In genomic region chr1:244968431-244968830, GRCh38 we compare ENCODE assay signal across 8 cellular contexts.
DNase-seq lines count a peak whose midpoint lies in the region; ATAC-seq and TF ChIP-seq lines count a peak whose summit lies in the region.

No MANE protein-coding gene starts in this region.

- H3K4me3 ChIP-seq in HEK293 (ENCODE audit: low read depth, low read length): no peak overlapping the region
- H3K4me3 ChIP-seq in sigmoid colon: peak overlapping the region in 2 of 4 donors; percentile 89

- no peaks in the 10 kb centered on the region for H3K9me3 Mint-ChIP-seq in activated T-helper 1 cell treated with anti-CD3 and anti-CD28 coated beads, Interleukin-12 subunit alpha, Interleukin-12 subunit beta, Interleukin-2, Interleukin-4 antibody, amounts not matched to agents 30 ng/mL and 10 ng/mL and 1 ng/mL, durations not matched to agents 14 hours and 24 hours and 36 hours

- TF ChIP-seq POLR2A in sigmoid colon (IDR thresholded peaks at IDR 0.05): no peak

- no peak for TF ChIP-seq EP300 in sigmoid colon (IDR thresholded peaks at IDR 0.05)

- H3K36me3 ChIP-seq in HEK293 (ENCODE audit: control insufficient read depth in 2 of 2, insufficient read depth in 1 of 2, low read length in 2 of 2) (no peaks in the 10 kb centered on the region), sigmoid colon (no peaks in the 10 kb centered on the region)

- H3K4me1 ChIP-seq in HEK293 (ENCODE audit: control insufficient read depth, insufficient read depth, low read length) (no peaks in the 10 kb centered on the region), sigmoid colon (peaks cover 0 to 53% (median 46%) of the 10 kb centered on the region in 4 donors)

- DNase-seq in activated T-helper 1 cell treated with anti-CD3 and anti-CD28 coated beads, Interleukin-12 subunit alpha, Interleukin-12 subunit beta, Interleukin-2, Interleukin-4 antibody, amounts not matched to agents 30 ng/mL and 10 ng/mL and 1 ng/mL, durations not matched to agents 14 hours and 24 hours and 36 hours (ENCODE audit: low spot score): no peak
- DNase-seq in left ventricle myocardium superior (peak; percentile 38), sigmoid colon (no peak), T1000 (lab: John Stamatoyannopoulos, UW) (no peak), NCI-H69 (lab: John Stamatoyannopoulos, UW) (no peak), NCI-H128 (lab: John Stamatoyannopoulos, UW; ENCODE audit: unreplicated experiment) (no peak)

- intact Hi-C loops in activated T-helper 1 cell treated with anti-CD3 and anti-CD28 coated beads, Interleukin-12 subunit alpha, Interleukin-12 subunit beta, Interleukin-2, Interleukin-4 antibody, amounts not matched to agents 30 ng/mL and 10 ng/mL and 1 ng/mL, durations not matched to agents 14 hours and 24 hours and 36 hours (cut with micrococcal nuclease): loop anchor here (10.0 kb wide), 1 partner anchor 1596 kb away; the partner anchor contains the start of genes CNST and TFB2M
- intact Hi-C loops in left ventricle myocardium superior (cut with micrococcal nuclease) (no loop called here), sigmoid colon (cut with DNase I) (loop anchor here (5.0 kb wide), 1 partner anchor 51 kb away; no protein-coding TSS in a partner anchor)

- POLR2A ChIA-PET in HEK293 (lab: Yijun Ruan, JAX): interaction anchor here (1.7 kb wide), 1 partner anchor 104 kb away, joined by 18 read pairs; the partner anchor contains the start of gene HNRNPU

- peaks cover 36% of the 10 kb centered on the region for H3K4me1 Mint-ChIP-seq in activated T-helper 1 cell treated with anti-CD3 and anti-CD28 coated beads, Interleukin-12 subunit alpha, Interleukin-12 subunit beta, Interleukin-2, Interleukin-4 antibody, amounts not matched to agents 30 ng/mL and 10 ng/mL and 1 ng/mL, durations not matched to agents 14 hours and 24 hours and 36 hours (ENCODE audit: low read depth)

- H3K4me3 Mint-ChIP-seq in activated T-helper 1 cell treated with anti-CD3 and anti-CD28 coated beads, Interleukin-12 subunit alpha, Interleukin-12 subunit beta, Interleukin-2, Interleukin-4 antibody, amounts not matched to agents 30 ng/mL and 10 ng/mL and 1 ng/mL, durations not matched to agents 14 hours and 24 hours and 36 hours: peak overlapping the region; percentile 56

- no peak overlapping the region for H3K27ac Mint-ChIP-seq in activated T-helper 1 cell treated with anti-CD3 and anti-CD28 coated beads, Interleukin-12 subunit alpha, Interleukin-12 subunit beta, Interleukin-2, Interleukin-4 antibody, amounts not matched to agents 30 ng/mL and 10 ng/mL and 1 ng/mL, durations not matched to agents 14 hours and 24 hours and 36 hours

- no peak for TF ChIP-seq CTCF in HEK293 (tag by site-specific recombination; IDR thresholded peaks at IDR 0.05)
- TF ChIP-seq CTCF in sigmoid colon (IDR thresholded peaks at IDR 0.05): no peak

- CTCF ChIA-PET in HEK293 (lab: Yijun Ruan, JAX): interaction anchor here (0.9 to 1.5 kb wide), 2 partner anchors 74 to 105 kb away, joined by 3 to 8 read pairs; no protein-coding TSS in a partner anchor

- H3K27me3 Mint-ChIP-seq in activated T-helper 1 cell treated with anti-CD3 and anti-CD28 coated beads, Interleukin-12 subunit alpha, Interleukin-12 subunit beta, Interleukin-2, Interleukin-4 antibody, amounts not matched to agents 30 ng/mL and 10 ng/mL and 1 ng/mL, durations not matched to agents 14 hours and 24 hours and 36 hours (ENCODE audit: insufficient read depth): peaks cover 2% of the 10 kb centered on the region

- 86 to 88% methylated on average over 13 of the region's 13 CpGs for WGBS in sigmoid colon, 2 donors

- H3K9me3 ChIP-seq in HEK293 (ENCODE audit: control insufficient read depth, insufficient read depth, low read depth, low read length) (no peaks in the 10 kb centered on the region), sigmoid colon (no peaks in the 10 kb centered on the region)

- H3K27me3 ChIP-seq in sigmoid colon: no peaks in the 10 kb centered on the region

- H3K27ac ChIP-seq in HEK293 (ENCODE audit: extremely low read depth, low read depth, low read length) (no peak overlapping the region), sigmoid colon (peak overlapping the region; percentile 99 to 100 (median 100))

- ATAC-seq in left ventricle myocardium superior (no peak), HG03571 (IDR thresholded peaks at IDR 0.05; ENCODE audit: unreplicated experiment) (no peak)

- H3K36me3 Mint-ChIP-seq in activated T-helper 1 cell treated with anti-CD3 and anti-CD28 coated beads, Interleukin-12 subunit alpha, Interleukin-12 subunit beta, Interleukin-2, Interleukin-4 antibody, amounts not matched to agents 30 ng/mL and 10 ng/mL and 1 ng/mL, durations not matched to agents 14 hours and 24 hours and 36 hours (ENCODE audit: low read depth): peaks cover 3% of the 10 kb centered on the region

TF ChIP-seq in HEK293, 187 proteins besides CTCF, POLR2A, EP300 and RAD21:
- no peak for TF ChIP-seq ZNF837 (tag by site-specific recombination; IDR thresholded peaks at IDR 0.05)
- TF ChIP-seq ZNF37A (tag by site-specific recombination; IDR thresholded peaks at IDR 0.05): no peak
- TF ChIP-seq ZNF521 (tag by site-specific recombination; IDR thresholded peaks at IDR 0.05): no peak
- TF ChIP-seq ZNF561 (tag by site-specific recombination; IDR thresholded peaks at IDR 0.05; ENCODE audit: borderline replicate concordance): no peak
- 0 out of 2 replicates have a peak, but pooled peaks have one; percentile 40 for TF ChIP-seq ZNF600 (tag by site-specific recombination; IDR thresholded peaks at IDR 0.05)
- no peak for TF ChIP-seq ZNF449 (tag by site-specific recombination; IDR thresholded peaks at IDR 0.05)
- no peak for TF ChIP-seq ZNF23 (tag by site-specific recombination; IDR thresholded peaks at IDR 0.05; ENCODE audit: borderline replicate concordance)
- TF ChIP-seq PRDM6 (tag by site-specific recombination; IDR thresholded peaks at IDR 0.05): no peak
